In genomic region chr3:16204751-16205150, GRCh38 we compare ENCODE assay signal across 1 cellular context.
TF ChIP-seq lines count a peak whose summit lies in the region.

No MANE protein-coding gene starts in this region.

TF ChIP-seq in GM12878, 131 proteins besides CTCF, POLR2A, EP300 and RAD21 (continued from another document):
- peak; percentile 74; the same call in 1 of the 2 replicates for TF ChIP-seq TCF3 (IDR thresholded peaks at IDR 0.05; ENCODE audit: borderline replicate concordance, insufficient read depth, low read depth, low read length)
- TF ChIP-seq SMAD1 (IDR thresholded peaks at IDR 0.05; ENCODE audit: low read depth, partially characterized antibody): no peak
- no peak for TF ChIP-seq DPF2 (IDR thresholded peaks at IDR 0.05)
- no peak for TF ChIP-seq PAX8 (IDR thresholded peaks at IDR 0.05)
- no peak for TF ChIP-seq ZZZ3 (IDR thresholded peaks at IDR 0.05; ENCODE audit: control insufficient read depth, insufficient read length, low read depth)
- TF ChIP-seq NR2C2 (IDR thresholded peaks at IDR 0.05; ENCODE audit: borderline replicate concordance, control insufficient read depth, insufficient read length, low read depth): no peak
- no peak for TF ChIP-seq CBFB (IDR thresholded peaks at IDR 0.05; ENCODE audit: low read depth)
- peak; percentile 67 for TF ChIP-seq PBX3 (IDR thresholded peaks at IDR 0.05; ENCODE audit: insufficient replicate concordance, low read depth, low read length)
- TF ChIP-seq BCL3 (IDR thresholded peaks at IDR 0.05; ENCODE audit: borderline replicate concordance, insufficient read depth, low read depth, low read length, poor library complexity, severe bottlenecking): peak; percentile 97
- no peak for TF ChIP-seq ETV6 (conservative IDR thresholded peaks at IDR 0.05 in 1 of 2, IDR thresholded peaks at IDR 0.05 in 1 of 2; ENCODE audit: borderline replicate concordance in 1 of 2, low read depth in 1 of 2)
